22 cellular contexts compared by ENCODE assay signal in the genomic region with DNA sequence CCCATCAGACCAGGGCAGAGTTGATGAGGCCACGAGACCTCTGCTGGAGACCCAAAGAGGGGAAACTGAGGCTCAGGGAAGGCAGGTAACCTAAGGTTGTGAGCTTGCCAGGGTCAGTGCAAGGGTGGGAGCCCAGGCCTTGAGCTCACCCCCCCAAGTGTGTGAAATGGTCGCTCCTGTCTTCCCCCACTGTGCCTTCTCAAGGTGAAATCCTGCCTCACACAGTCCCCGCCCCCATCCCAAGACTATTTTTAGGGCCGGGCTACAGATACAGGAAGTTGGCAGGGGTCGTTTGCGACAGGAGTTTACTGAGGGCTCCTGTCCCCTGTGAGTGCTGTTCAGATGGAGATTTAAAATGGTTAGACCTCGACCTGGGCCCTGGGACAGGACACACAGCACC. TPM values are rescaled to one million over a fixed set of nuclear protein-coding genes. Genes with fewer than 3 reads are reported as not detected.
DNase-seq lines count a peak whose midpoint lies in the region; ATAC-seq and TF ChIP-seq lines count a peak whose summit lies in the region.
"Had no signal": no experiment of that assay in that cellular context is flagged by ENCODE, and none has a peak within 500 bp of the region (broad histone marks: within the 10 kb centered on the region; RNA-seq: fewer than 3 reads in every experiment).

No MANE protein-coding gene starts in this region.

- no peak overlapping the region for H3K9ac ChIP-seq in mammary epithelial cell (ENCODE audit: insufficient read depth, low read length)

- H3K36me3 ChIP-seq in OCI-LY7 (ENCODE audit: insufficient read depth, low read length) (no peaks in the 10 kb centered on the region), gastrocnemius medialis (no peaks in the 10 kb centered on the region), mammary epithelial cell (ENCODE audit: insufficient read depth, low read length) (no peaks in the 10 kb centered on the region)
- H3K36me3 ChIP-seq: neutrophil, spleen, upper lobe of right lung had no signal

- dilution Hi-C loops in mammary epithelial cell (cut with HindIII; ENCODE audit: low sequenced_read_pairs) = loop anchor here (5.0 kb wide), 2 partner anchors 62 to 103 kb away; no protein-coding TSS in a partner anchor

- no peaks in the 10 kb centered on the region for H4K20me1 ChIP-seq in OCI-LY7 (ENCODE audit: insufficient read depth, low read length)
- H4K20me1 ChIP-seq in mammary epithelial cell (ENCODE audit: insufficient read depth, low read length) = no peaks in the 10 kb centered on the region

- in situ Hi-C loops in KBM-7 (cut with MboI; ENCODE audit: low pct_unique_long_range_greater_than_20kb, low sequenced_read_pairs) (no loop called here), gastrocnemius medialis (cut with MboI; ENCODE audit: low sequenced_read_pairs in 4 of 4) (loop anchor here in 1 of 4 donors (10.0 kb wide), 1 partner anchor 120 kb away; no protein-coding TSS in a partner anchor), mammary epithelial cell (cut with MboI; ENCODE audit: low sequenced_read_pairs in 2 of 2) (no loop called here)

- H3K27ac ChIP-seq in OCI-LY7 (ENCODE audit: low read depth, low read length, poor library complexity, severe bottlenecking) (peak overlapping the region; percentile 80), gastrocnemius medialis (peak overlapping the region; percentile 93 to 95 (median 94)), mammary epithelial cell (ENCODE audit: insufficient read depth, low read depth, low read length) (no peak overlapping the region)
- H3K27ac ChIP-seq: HL-60, neutrophil had no signal

- H3K27me3 ChIP-seq in gastrocnemius medialis = no peaks in the 10 kb centered on the region
- no peaks in the 10 kb centered on the region for H3K27me3 ChIP-seq in mammary epithelial cell (ENCODE audit: insufficient read depth, low read length)
- H3K27me3 ChIP-seq: upper lobe of right lung had no signal

- BruUV-seq in OCI-LY7 (replicated peaks; lab: Mats Ljungman, UMichigan) = no TSS peak
- no TSS peak for BruUV-seq in mammary epithelial cell (replicated peaks; lab: Mats Ljungman, UMichigan)

- CTCF ChIA-PET in OCI-LY7 (lab: Charles Lee; ENCODE audit: unreplicated experiment) = interaction anchor here (0.6 kb wide), 2 partner anchors 123 to 868 kb away, joined by 3 to 4 read pairs; no protein-coding TSS in a partner anchor
- CTCF ChIA-PET in mammary epithelial cell (lab: Charles Lee; ENCODE audit: low non-redundant PET) = no interaction called here

- no peak for TF ChIP-seq POLR2A in gastrocnemius medialis (IDR thresholded peaks at IDR 0.05)

- TF ChIP-seq CTCF in OCI-LY7 (conservative IDR thresholded peaks at IDR 0.05; ENCODE audit: low read length) = no peak
- no peak for TF ChIP-seq CTCF in gastrocnemius medialis (IDR thresholded peaks at IDR 0.05 in 4 of 5, conservative IDR thresholded peaks at IDR 0.05 in 1 of 5)
- no peak for TF ChIP-seq CTCF in mammary epithelial cell (conservative IDR thresholded peaks at IDR 0.05 in 1 of 2, IDR thresholded peaks at IDR 0.05 in 1 of 2; ENCODE audit: extremely low read depth in 1 of 2, insufficient read depth in 1 of 2, low read depth in 1 of 2, low read length in 2 of 2)

- H3K9me2 ChIP-seq in OCI-LY7 (ENCODE audit: insufficient read depth, low read length) = no peaks in the 10 kb centered on the region

- no peaks in the 10 kb centered on the region for H3K9me3 ChIP-seq in OCI-LY7 (ENCODE audit: low read length)
- no peaks in the 10 kb centered on the region for H3K9me3 ChIP-seq in gastrocnemius medialis
- H3K9me3 ChIP-seq in mammary epithelial cell (replicated peaks; ENCODE audit: insufficient read depth, low read length) = no peaks in the 10 kb centered on the region
- H3K9me3 ChIP-seq: neutrophil, spleen, upper lobe of right lung had no signal

- POLR2A ChIA-PET in OCI-LY7 (lab: Charles Lee) = no interaction called here

- H3K4me3 ChIP-seq in OCI-LY7 (ENCODE audit: low read depth, low read length, poor library complexity, severe bottlenecking) (peak overlapping the region; percentile 63), gastrocnemius medialis (peak overlapping the region in 3 of 4 donors; percentile 3 to 15 (median 9)), mammary epithelial cell (replicated peaks in 1 of 3; ENCODE audit: insufficient read depth in 1 of 3, low read depth in 2 of 3, low read length in 3 of 3) (no peak overlapping the region)
- H3K4me3 ChIP-seq: spleen, upper lobe of right lung had no signal

- H2AFZ ChIP-seq in OCI-LY7 (ENCODE audit: low read length) = peak overlapping the region; percentile 76
- no peak overlapping the region for H2AFZ ChIP-seq in mammary epithelial cell (ENCODE audit: low read depth, low read length)

- peak overlapping the region; percentile 87 for H3K4me2 ChIP-seq in OCI-LY7 (ENCODE audit: low read length)
- H3K4me2 ChIP-seq in mammary epithelial cell (ENCODE audit: insufficient read depth, low read depth, low read length) = no peak overlapping the region

- no peaks in the 10 kb centered on the region for H3K79me2 ChIP-seq in OCI-LY7 (ENCODE audit: insufficient read depth, low read depth, low read length)
- no peaks in the 10 kb centered on the region for H3K79me2 ChIP-seq in mammary epithelial cell (ENCODE audit: insufficient read depth, low read length)

- H3K4me1 ChIP-seq in OCI-LY7 (ENCODE audit: insufficient read depth, low read length, poor library complexity, severe bottlenecking) (peaks cover 37% of the 10 kb centered on the region), gastrocnemius medialis (peaks cover 31 to 34% of the 10 kb centered on the region in 2 donors), mammary epithelial cell (ENCODE audit: insufficient read depth, low read length) (peaks cover 6% of the 10 kb centered on the region)

- 44% methylated on average over 6 of the region's 7 CpGs for WGBS in mammary epithelial cell (ENCODE audit: low coverage, missing lambda C conversion rate)

- ATAC-seq in Right ventricle myocardium superior (ENCODE audit: poor library complexity) (peak; percentile 63), gastrocnemius medialis (peak; percentile 68 to 76), HG02981 (IDR thresholded peaks at IDR 0.05; ENCODE audit: unreplicated experiment) (no peak)
- ATAC-seq: activated T-helper 17 cell treated with anti-CD3 and anti-CD28 coated beads, Interleukin-2, amount 50 U/mL, for 72 hours; CD8-positive, alpha-beta T cell; upper lobe of right lung had no signal

- intact Hi-C loops in OCI-LY7 (cut with micrococcal nuclease; ENCODE audit: unreplicated experiment) = loop anchor here (1.0 kb wide), 1 partner anchor 192 kb away; a partner anchor contains a TSS
- intact Hi-C loops in Right ventricle myocardium superior (cut with DNase I) = no loop called here
- intact Hi-C loops in gastrocnemius medialis (cut with DNase I; ENCODE audit: low total_unique reads) = no loop called here
- intact Hi-C loops in mammary epithelial cell (cut with micrococcal nuclease) = no loop called here

- DNase-seq in KBM-7 (peak; percentile 77), OCI-LY7 (ENCODE audit: low spot score) (peak; percentile 94), Right ventricle myocardium superior (no peak), gastrocnemius medialis (peak; percentile 40 to 80), mammary epithelial cell (no peak), globus pallidus (ENCODE audit: low spot score) (no peak), DMS53 (lab: John Stamatoyannopoulos, UW) (no peak)
- DNase-seq: activated CD4-positive, alpha-beta T cell treated with anti-CD3 and anti-CD28 coated beads, Interleukin-2, amount 50 U/mL, for 1 hour; CD8-positive, alpha-beta T cell; DND-41; immature natural killer cell; IMR-90; NCI-H2029; NCI-H345; NCI-H82; spleen; stimulated activated CD4-positive, alpha-beta T cell treated with anti-CD3 and anti-CD28 coated beads, Interleukin-4, amount 100 ng/mL, for 24 hours; upper lobe of right lung had no signal

RNA-seq across cellular contexts. Expression of a gene that starts 18.7 kb away (rescaled TPM):
- total RNA-seq in OCI-LY7 (2014; rRNA removed; shearing (Covaris generic)) = not detected in 2 replicates
- total RNA-seq in OCI-LY7 (2022) (not detected in 2 replicates), Right ventricle myocardium superior (1.7 TPM), gastrocnemius medialis (not detected), mammary epithelial cell (not detected)
- polyA plus RNA-seq in mammary epithelial cell = not detected
- polyA minus RNA-seq in mammary epithelial cell = not detected
- total RNA-seq: activated T-helper 17 cell treated with anti-CD3 and anti-CD28 coated beads, Interleukin-2, amount 50 U/mL, for 72 hours; CD8-positive, alpha-beta T cell; IMR-90 had no signal
- polyA plus RNA-seq: immature natural killer cell, IMR-90 had no signal

Comparison
In these comparisons a context has a peak if more than half of its experiments do, and no peak if none do; other contexts are left out.
1. DNase-seq: peak in KBM-7 (single experiment), OCI-LY7 (single experiment) and gastrocnemius medialis (2 of 2); none in Right ventricle myocardium superior (single experiment), mammary epithelial cell (single experiment), globus pallidus (single experiment) and DMS53 (single experiment).
2. H3K4me3 ChIP-seq: peak in OCI-LY7 (single experiment) and gastrocnemius medialis (3 of 4); none in mammary epithelial cell (0 of 3).